15 cellular contexts compared by ENCODE assay signal in the genomic region with DNA sequence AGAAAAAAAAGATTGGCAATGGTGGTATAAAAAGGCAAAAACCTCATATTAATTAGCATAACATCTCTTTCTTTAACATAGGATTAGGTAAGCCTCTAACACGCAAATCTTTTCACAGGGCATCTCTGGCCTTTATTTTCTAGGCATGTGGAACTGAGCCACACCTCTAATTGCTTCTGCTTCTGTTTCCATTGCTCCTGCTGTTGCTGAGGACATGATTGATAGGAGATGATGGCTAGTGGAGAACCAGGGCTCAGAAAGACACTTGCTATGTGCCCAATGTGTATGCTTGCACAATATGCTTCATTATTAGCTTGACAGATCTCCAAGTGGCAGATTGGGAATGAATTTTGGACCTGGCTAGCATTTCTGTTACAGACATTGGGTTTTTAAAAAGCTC.
A peak's percentile ranks its signal among the peaks of the same experiment; 100 is the strongest.
DNase-seq lines count a peak whose midpoint lies in the region; ATAC-seq lines count a peak whose summit lies in the region.
"Had no signal": no experiment of that assay in that cellular context is flagged by ENCODE, and none has a peak within 500 bp of the region (broad histone marks: within the 10 kb centered on the region; RNA-seq: fewer than 3 reads in every experiment).

No MANE protein-coding gene starts in this region.

- intact Hi-C loops in left colon (cut with DNase I, micrococcal nuclease) = no loop called here

- no peak for ATAC-seq in left colon
- ATAC-seq: CD8-positive, alpha-beta T cell had no signal

- DNase-seq in DMS 273 (lab: John Stamatoyannopoulos, UW; ENCODE audit: unreplicated experiment) = peak; percentile 53
- no peak for DNase-seq in DMS 273 treated with DMSO at 0.1 percent for 48 hours (lab: John Stamatoyannopoulos, UW)
- DNase-seq in NCI-H446 (lab: John Stamatoyannopoulos, UW) = peak; percentile 6 to 59
- DNase-seq in SHP77 treated with DMSO at 0.1 percent for 48 hours (lab: John Stamatoyannopoulos, UW) = peak; percentile 6
- DNase-seq in retina = peak; percentile 6
- DNase-seq in activated CD4-positive, alpha-beta T cell treated with anti-CD3 and anti-CD28 coated beads, Interleukin-2, amount 50 U/mL, for 48 hours = no peak
- no peak for DNase-seq in AML-193 (lab: John Stamatoyannopoulos, UW)
- no peak for DNase-seq in left colon
- DNase-seq: ACHN; Caco-2; Calu3; CD4-positive, alpha-beta T cell; CD8-positive, alpha-beta T cell; DMS79 treated with DMSO at 0.1 percent for 48 hours; GF-D8 had no signal

Comparison
In these comparisons a context has a peak if more than half of its experiments do, and no peak if none do; other contexts are left out.
1. DNase-seq: peak in DMS 273 (single experiment), NCI-H446 (2 of 2), SHP77 treated with DMSO at 0.1 percent for 48 hours (single experiment) and retina (single experiment); none in DMS 273 treated with DMSO at 0.1 percent for 48 hours (single experiment), activated CD4-positive, alpha-beta T cell treated with anti-CD3 and anti-CD28 coated beads, Interleukin-2, amount 50 U/mL, for 48 hours (0 of 2), AML-193 (0 of 2) and left colon (0 of 2).